23 cellular contexts compared by ENCODE assay signal in genomic region chr18:67805261-67805660, GRCh38.
A peak's percentile ranks its signal among the peaks of the same experiment; 100 is the strongest.
DNase-seq lines count a peak whose midpoint lies in the region; ATAC-seq and TF ChIP-seq lines count a peak whose summit lies in the region.
"Had no signal": no experiment of that assay in that cellular context is flagged by ENCODE, and none has a peak within 500 bp of the region (broad histone marks: within the 10 kb centered on the region; RNA-seq: fewer than 3 reads in every experiment).

No MANE protein-coding gene starts in this region.

- no peak overlapping the region for H3T11ph ChIP-seq in H9 (ENCODE audit: low read length)

- H3K79me2 ChIP-seq in H9 (ENCODE audit: insufficient read depth, low read length), result no peaks in the 10 kb centered on the region

- H3K36me3 ChIP-seq in WERI-Rb-1, result no peaks in the 10 kb centered on the region
- H3K36me3 ChIP-seq in iPS DF 6.9 (ENCODE audit: control insufficient read depth, insufficient read depth, low read length), result no peaks in the 10 kb centered on the region
- no peaks in the 10 kb centered on the region for H3K36me3 ChIP-seq in ovary
- H3K36me3 ChIP-seq: BLaER1 had no signal

- H3K56ac ChIP-seq in H9 (ENCODE audit: insufficient read length, low read depth, low read length), result no peak overlapping the region

- H4K20me1 ChIP-seq in H9 (ENCODE audit: control insufficient read depth, insufficient read depth, insufficient read length), result no peaks in the 10 kb centered on the region
- H4K20me1 ChIP-seq: BLaER1 had no signal

- no peak overlapping the region for H2BK20ac ChIP-seq in H9 (ENCODE audit: low read depth, low read length, poor library complexity, severe bottlenecking)

- H3K9me3 ChIP-seq in H9 (ENCODE audit: control insufficient read depth, low read depth, low read length), result peaks cover 7% of the 10 kb centered on the region
- H3K9me3 ChIP-seq in WERI-Rb-1 (ENCODE audit: severe bottlenecking), result no peaks in the 10 kb centered on the region
- no peaks in the 10 kb centered on the region for H3K9me3 ChIP-seq in iPS DF 6.9 (ENCODE audit: control insufficient read depth, insufficient read depth, low read length)
- no peaks in the 10 kb centered on the region for H3K9me3 ChIP-seq in ovary
- H3K9me3 ChIP-seq: psoas muscle had no signal

- no peak overlapping the region for H2AFZ ChIP-seq in H9 (ENCODE audit: low read length)

- no peak overlapping the region for H3K9ac ChIP-seq in H9 (ENCODE audit: extremely low read depth, insufficient read length, low read length)
- H3K9ac ChIP-seq: BLaER1 had no signal

- DNase-seq in Calu3 (peak; percentile 55), H9 (no peak), WERI-Rb-1 (peak; percentile 7), iPS DF 6.9 (ENCODE audit: low read depth, low spot score) (peak; percentile 29), T-helper 1 cell (no peak), ovary (no peak)
- DNase-seq in activated CD4-positive, alpha-beta T cell treated with anti-CD3 and anti-CD28 coated beads for 36 hours, result no peak
- DNase-seq: amygdala; DMS79; GF-D8; islet precursor cell; NCI-H1092 treated with DMSO at 0.1 percent for 48 hours; NCI-H187; psoas muscle; SHP77; stimulated activated CD4-positive, alpha-beta T cell treated with anti-CD3 and anti-CD28 coated beads, Interleukin-4, amount 100 ng/mL, for 24 hours; trophoblast cell had no signal

- H3K18ac ChIP-seq in H9 (ENCODE audit: insufficient read length, low read depth, low read length), result no peak overlapping the region

- H2BK12ac ChIP-seq in H9 (ENCODE audit: insufficient read length, low read depth, low read length), result no peak overlapping the region

- no peak overlapping the region for H2BK5ac ChIP-seq in H9 (ENCODE audit: insufficient read length, low read length)

- CTCF ChIA-PET in Calu3 (lab: Charles Lee), result no interaction called here
- CTCF ChIA-PET in activated CD4-positive, alpha-beta T cell treated with anti-CD3 and anti-CD28 coated beads for 36 hours (lab: Charles Lee), result no interaction called here

- H3K36me3 Mint-ChIP-seq in Calu3 (ENCODE audit: insufficient read depth, unreplicated experiment) (no peaks in the 10 kb centered on the region), H9 (ENCODE audit: insufficient read depth in 1 of 3, low read depth in 3 of 3) (peaks cover 7 to 21% (median 14%) of the 10 kb centered on the region in 3 experiments; a peak in 6 of 7 replicates)
- H3K36me3 Mint-ChIP-seq in activated CD4-positive, alpha-beta T cell treated with anti-CD3 and anti-CD28 coated beads for 36 hours (ENCODE audit: low read depth), result no peaks in the 10 kb centered on the region
- H3K36me3 Mint-ChIP-seq: activated naive CD4-positive, alpha-beta T cell treated with anti-CD3 and anti-CD28 coated beads, Interleukin-2, amount 50 U/mL, for 24 hours had no signal

- H3K23me2 ChIP-seq in H9 (ENCODE audit: insufficient read length, low read depth, low read length, poor library complexity, severe bottlenecking), result no peaks in the 10 kb centered on the region

- TF ChIP-seq CTCF in Calu3 (IDR thresholded peaks at IDR 0.05; ENCODE audit: unreplicated experiment), result no peak
- no peak for TF ChIP-seq CTCF in H9 (conservative IDR thresholded peaks at IDR 0.05)
- no peak for TF ChIP-seq CTCF in WERI-Rb-1 (IDR thresholded peaks at IDR 0.05; ENCODE audit: low read depth, low read length)
- no peak for TF ChIP-seq CTCF in ovary (IDR thresholded peaks at IDR 0.05)

- no peak for ATAC-seq in activated CD4-positive, alpha-beta T cell treated with anti-CD3 and anti-CD28 coated beads for 36 hours
- ATAC-seq: activated T-helper 17 cell treated with anti-CD3 and anti-CD28 coated beads, Interleukin-2, amount 50 U/mL, for 72 hours; naive thymus-derived CD4-positive, alpha-beta T cell; Panc1; psoas muscle had no signal

- H3K27ac Mint-ChIP-seq in Calu3 (ENCODE audit: unreplicated experiment) (peak overlapping the region; percentile 83), H9 (no peak overlapping the region)
- no peak overlapping the region for H3K27ac Mint-ChIP-seq in activated CD4-positive, alpha-beta T cell treated with anti-CD3 and anti-CD28 coated beads for 36 hours
- H3K27ac Mint-ChIP-seq: activated naive CD4-positive, alpha-beta T cell treated with anti-CD3 and anti-CD28 coated beads, Interleukin-2, amount 50 U/mL, for 24 hours; activated T-helper 17 cell treated with anti-CD3 and anti-CD28 coated beads, Interleukin-2, amount 50 U/mL, for 72 hours; naive thymus-derived CD4-positive, alpha-beta T cell; T-helper 2 cell treated with Interferon-gamma antibody and Interleukin-4, amounts not matched to agents 5 μg/mL and 100 μg/mL, for 36 hours had no signal

- no peak overlapping the region for H3K4me2 ChIP-seq in H9 (ENCODE audit: insufficient read depth, insufficient read length, low read length)
- H3K4me2 ChIP-seq: BLaER1 had no signal

- H3K27me3 Mint-ChIP-seq in Calu3 (ENCODE audit: unreplicated experiment), result no peaks in the 10 kb centered on the region
- no peaks in the 10 kb centered on the region for H3K27me3 Mint-ChIP-seq in H9 (ENCODE audit: low read depth)
- H3K27me3 Mint-ChIP-seq in activated CD4-positive, alpha-beta T cell treated with anti-CD3 and anti-CD28 coated beads for 36 hours, result no peaks in the 10 kb centered on the region
- H3K27me3 Mint-ChIP-seq: activated naive CD4-positive, alpha-beta T cell treated with anti-CD3 and anti-CD28 coated beads, Interleukin-2, amount 50 U/mL, for 24 hours; activated T-helper 17 cell treated with anti-CD3 and anti-CD28 coated beads, Interleukin-2, amount 50 U/mL, for 72 hours; naive thymus-derived CD4-positive, alpha-beta T cell had no signal

- H3K4me1 Mint-ChIP-seq in Calu3 (ENCODE audit: low read depth, unreplicated experiment) (peaks cover 7% of the 10 kb centered on the region), H9 (no peaks in the 10 kb centered on the region)
- no peaks in the 10 kb centered on the region for H3K4me1 Mint-ChIP-seq in activated CD4-positive, alpha-beta T cell treated with anti-CD3 and anti-CD28 coated beads for 36 hours
- H3K4me1 Mint-ChIP-seq: activated naive CD4-positive, alpha-beta T cell treated with anti-CD3 and anti-CD28 coated beads, Interleukin-2, amount 50 U/mL, for 24 hours; activated T-helper 17 cell treated with anti-CD3 and anti-CD28 coated beads, Interleukin-2, amount 50 U/mL, for 72 hours; naive thymus-derived CD4-positive, alpha-beta T cell had no signal

- no peak overlapping the region for H3K27ac ChIP-seq in H9 (ENCODE audit: insufficient read length, low read depth, low read length)
- no peak overlapping the region for H3K27ac ChIP-seq in WERI-Rb-1
- no peak overlapping the region for H3K27ac ChIP-seq in iPS DF 6.9 (ENCODE audit: low read length)
- H3K27ac ChIP-seq in ovary, result no peak overlapping the region
- H3K27ac ChIP-seq: BLaER1, psoas muscle had no signal

- no peak overlapping the region for H3K23ac ChIP-seq in H9 (ENCODE audit: insufficient read length, low read depth, low read length)

- no peaks in the 10 kb centered on the region for H3K79me1 ChIP-seq in H9 (ENCODE audit: insufficient read depth, low read depth, low read length, poor library complexity, severe bottlenecking)

- H2AK5ac ChIP-seq in H9 (ENCODE audit: insufficient read length, low read length), result no peak overlapping the region

- H4K8ac ChIP-seq in H9 (replicated peaks; ENCODE audit: insufficient read length, low read depth, low read length), result no peak overlapping the region

- no peak overlapping the region for H3K4ac ChIP-seq in H9 (ENCODE audit: low read depth, low read length)

- H4K91ac ChIP-seq in H9 (ENCODE audit: insufficient read length, low read depth, low read length), result no peak overlapping the region

- BruUV-seq in Calu3 (replicated peaks; lab: Mats Ljungman, UMichigan), result no TSS peak

- H2BK120ac ChIP-seq in H9 (ENCODE audit: low read depth, low read length, poor library complexity, severe bottlenecking), result no peak overlapping the region

- WGBS in H9 (ENCODE audit: extremely low coverage, insufficient read length, low lambda C conversion rate), result no CpG with 5 or more reads among the region's 6 CpGs
- WGBS in iPS DF 6.9 (ENCODE audit: insufficient coverage, insufficient read length), result no CpG with 5 or more reads among the region's 6 CpGs
- 91 to 94% (median 93%) methylated on average over 6 of the region's 6 CpGs for WGBS in ovary, 3 donors

- no peak overlapping the region for H3K4me3 ChIP-seq in WERI-Rb-1 (ENCODE audit: low read depth, low read length)
- no peak overlapping the region for H3K4me3 ChIP-seq in iPS DF 6.9 (ENCODE audit: low read length)
- no peak overlapping the region for H3K4me3 ChIP-seq in ovary
- H3K4me3 ChIP-seq: BLaER1, psoas muscle had no signal

- no peak for TF ChIP-seq POLR2A in ovary (IDR thresholded peaks at IDR 0.05)

- peak overlapping the region; percentile 50 for H4K5ac ChIP-seq in H9 (ENCODE audit: insufficient read length, low read depth, low read length)

- H3K4me3 Mint-ChIP-seq in Calu3 (ENCODE audit: low read depth, unreplicated experiment) (no peak overlapping the region), H9 (no peak overlapping the region)
- no peak overlapping the region for H3K4me3 Mint-ChIP-seq in activated CD4-positive, alpha-beta T cell treated with anti-CD3 and anti-CD28 coated beads for 36 hours
- H3K4me3 Mint-ChIP-seq: activated naive CD4-positive, alpha-beta T cell treated with anti-CD3 and anti-CD28 coated beads, Interleukin-2, amount 50 U/mL, for 24 hours; activated T-helper 17 cell treated with anti-CD3 and anti-CD28 coated beads, Interleukin-2, amount 50 U/mL, for 72 hours; naive thymus-derived CD4-positive, alpha-beta T cell; T-helper 2 cell treated with Interferon-gamma antibody and Interleukin-4, amounts not matched to agents 5 μg/mL and 100 μg/mL, for 36 hours had no signal

- intact Hi-C loops in Calu3 (cut with micrococcal nuclease; ENCODE audit: unreplicated experiment) (no loop called here), ovary (cut with DNase I) (no loop called here)
- intact Hi-C loops in activated CD4-positive, alpha-beta T cell treated with anti-CD3 and anti-CD28 coated beads for 36 hours (cut with DNase I, micrococcal nuclease), result no loop called here

- H3K9me3 Mint-ChIP-seq in Calu3 (ENCODE audit: low read depth, unreplicated experiment) (peaks cover 5% of the 10 kb centered on the region), H9 (peaks cover 22 to 25% of the 10 kb centered on the region in 2 experiments)
- H3K9me3 Mint-ChIP-seq in activated CD4-positive, alpha-beta T cell treated with anti-CD3 and anti-CD28 coated beads for 36 hours (ENCODE audit: low read depth), result peaks cover 7% of the 10 kb centered on the region
- H3K9me3 Mint-ChIP-seq: activated naive CD4-positive, alpha-beta T cell treated with anti-CD3 and anti-CD28 coated beads, Interleukin-2, amount 50 U/mL, for 24 hours; activated T-helper 17 cell treated with anti-CD3 and anti-CD28 coated beads, Interleukin-2, amount 50 U/mL, for 72 hours had no signal

- TF ChIP-seq EP300 in ovary (IDR thresholded peaks at IDR 0.05), result no peak

- H3K14ac ChIP-seq in H9 (ENCODE audit: insufficient read depth, low read length), result no peak overlapping the region

- no peak overlapping the region for H2BK15ac ChIP-seq in H9 (ENCODE audit: low read depth, low read length)

- H3K27me3 ChIP-seq in H9 (ENCODE audit: insufficient read depth, low read length), result no peaks in the 10 kb centered on the region
- no peaks in the 10 kb centered on the region for H3K27me3 ChIP-seq in WERI-Rb-1 (ENCODE audit: insufficient read depth, low read depth, severe bottlenecking)
- H3K27me3 ChIP-seq in iPS DF 6.9 (ENCODE audit: control insufficient read depth, insufficient read depth, low read length), result no peaks in the 10 kb centered on the region
- no peaks in the 10 kb centered on the region for H3K27me3 ChIP-seq in ovary
- H3K27me3 ChIP-seq: BLaER1 had no signal

- no peaks in the 10 kb centered on the region for H3K4me1 ChIP-seq in H9 (ENCODE audit: insufficient read depth, low read length)
- H3K4me1 ChIP-seq in iPS DF 6.9 (ENCODE audit: control insufficient read depth, insufficient read depth, low read length), result no peaks in the 10 kb centered on the region
- H3K4me1 ChIP-seq in ovary (ENCODE audit: insufficient read depth), result no peaks in the 10 kb centered on the region
- H3K4me1 ChIP-seq: BLaER1, psoas muscle had no signal

- POLR2A ChIA-PET in activated CD4-positive, alpha-beta T cell treated with anti-CD3 and anti-CD28 coated beads for 36 hours (lab: Charles Lee), result no interaction called here

Comparison
In these comparisons a context has a peak if more than half of its experiments do, and no peak if none do; other contexts are left out.
1. DNase-seq: peak in Calu3 (single experiment), WERI-Rb-1 (single experiment) and iPS DF 6.9 (single experiment); none in H9 (single experiment), T-helper 1 cell (0 of 5), ovary (0 of 5) and activated CD4-positive, alpha-beta T cell treated with anti-CD3 and anti-CD28 coated beads for 36 hours (single experiment).